In the genomic region with DNA sequence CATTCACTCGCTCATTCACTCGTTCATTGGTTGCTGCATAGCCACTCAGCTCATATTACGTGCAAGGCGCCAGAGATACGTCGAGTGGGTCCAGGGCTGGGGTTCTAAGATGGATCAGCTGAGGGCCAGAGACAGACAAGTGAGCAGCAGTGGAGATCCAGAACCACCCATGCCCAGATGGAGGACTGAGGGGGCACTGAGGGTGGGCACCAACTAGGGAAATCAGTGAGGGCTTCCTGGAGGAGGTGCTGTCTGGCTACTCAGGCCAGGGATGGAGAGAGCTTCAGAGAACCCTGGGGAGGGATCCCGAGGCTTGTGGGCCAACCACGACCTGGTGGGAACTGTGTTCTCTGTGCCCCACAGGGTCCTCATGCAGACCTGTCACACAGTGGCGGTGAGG, we compare ENCODE assay signal across 31 cellular contexts. TPM values are rescaled to one million over a fixed set of nuclear protein-coding genes. Genes with fewer than 3 reads are reported as not detected.
"Had no signal": no experiment of that assay in that cellular context is flagged by ENCODE, and none has a peak within 500 bp of the region (broad histone marks: within the 10 kb centered on the region; RNA-seq: fewer than 3 reads in every experiment).

No MANE protein-coding gene starts in this region.

- H3K27ac ChIP-seq: brain microvascular endothelial cell, vagina had no signal

- H3K36me3 ChIP-seq: brain microvascular endothelial cell, vagina had no signal

- H3K4me1 ChIP-seq: vagina had no signal

- H3K27me3 ChIP-seq: brain microvascular endothelial cell, vagina had no signal

- H3K36me3 Mint-ChIP-seq: naive thymus-derived CD4-positive, alpha-beta T cell; type B pancreatic cell; WTC11 had no signal

- H3K9me3 ChIP-seq: vagina had no signal

- DNase-seq: activated CD4-positive, alpha-beta memory T cell treated with anti-CD3 and anti-CD28 coated beads, Interleukin-2, amount 10 ng/mL, durations not matched to agents 7 days and 5 days; activated CD4-positive, alpha-beta T cell treated with anti-CD3 and anti-CD28 coated beads for 1 hour; activated CD4-positive, alpha-beta T cell treated with anti-CD3 and anti-CD28 coated beads, Interleukin-2, amount 10 ng/mL, durations not matched to agents 7 days and 5 days; activated CD8-positive, alpha-beta memory T cell treated with anti-CD3 and anti-CD28 coated beads, Interleukin-2, amount 50 U/mL, for 48 hours; activated gamma-delta T cell treated with Interleukin-2 at 50 U/mL for 16 hours; activated naive CD4-positive, alpha-beta T cell treated with anti-CD3 and anti-CD28 coated beads, Interleukin-2, amount 50 U/mL, for 16 hours; activated T-cell treated with anti-CD3 and anti-CD28 coated beads, Interleukin-2, amount 50 U/mL, for 24 hours; amniotic stem cell; brain microvascular endothelial cell; caudate nucleus; cortex of kidney; effector memory CD8-positive, alpha-beta T cell; foreskin fibroblast; head of caudate nucleus; hippocampal formation; left cardiac atrium; mammary epithelial cell; naive thymus-derived CD4-positive, alpha-beta T cell; stimulated activated CD4-positive, alpha-beta T cell treated with anti-CD3 and anti-CD28 coated beads, Interleukin-12 subunit alpha, Interleukin-12 subunit beta, amount 100 ng/mL, for 4 hours; stimulated activated CD4-positive, alpha-beta T cell treated with anti-CD3 and anti-CD28 coated beads, Interleukin-4, amount 100 ng/mL, for 1 hour; substantia nigra had no signal

- H3K9me3 Mint-ChIP-seq: activated CD4-positive, alpha-beta memory T cell treated with anti-CD3 and anti-CD28 coated beads, Interleukin-2, amount 10 ng/mL, durations not matched to agents 7 days and 5 days; activated CD4-positive, alpha-beta T cell treated with anti-CD3 and anti-CD28 coated beads, Interleukin-2, amount 10 ng/mL, durations not matched to agents 7 days and 5 days; activated T-cell treated with anti-CD3 and anti-CD28 coated beads, Interleukin-2, amount 50 U/mL, for 24 hours; effector memory CD8-positive, alpha-beta T cell; stimulated activated naive CD8-positive, alpha-beta T cell treated with anti-CD3 and anti-CD28 coated beads, Interleukin-15, Interleukin-2, amounts not matched to agents 100 ng/mL and 50 ng/mL, for 24 hours; type B pancreatic cell; WTC11 had no signal

- H3K4me3 ChIP-seq: skin epidermis, vagina had no signal

- H3K27ac Mint-ChIP-seq: activated CD4-positive, alpha-beta memory T cell treated with anti-CD3 and anti-CD28 coated beads, Interleukin-2, amount 10 ng/mL, durations not matched to agents 7 days and 5 days; activated T-cell treated with anti-CD3 and anti-CD28 coated beads, Interleukin-2, amount 50 U/mL, for 24 hours; effector memory CD8-positive, alpha-beta T cell; naive thymus-derived CD4-positive, alpha-beta T cell; stimulated activated naive CD8-positive, alpha-beta T cell treated with anti-CD3 and anti-CD28 coated beads, Interleukin-15, Interleukin-2, amounts not matched to agents 100 ng/mL and 50 ng/mL, for 24 hours; type B pancreatic cell; WTC11 had no signal

- H3K4me3 Mint-ChIP-seq: activated CD4-positive, alpha-beta memory T cell treated with anti-CD3 and anti-CD28 coated beads, Interleukin-2, amount 10 ng/mL, durations not matched to agents 7 days and 5 days; activated CD4-positive, alpha-beta T cell treated with anti-CD3 and anti-CD28 coated beads, Interleukin-2, amount 10 ng/mL, durations not matched to agents 7 days and 5 days; activated T-cell treated with anti-CD3 and anti-CD28 coated beads, Interleukin-2, amount 50 U/mL, for 24 hours; effector memory CD8-positive, alpha-beta T cell; naive thymus-derived CD4-positive, alpha-beta T cell; stimulated activated naive CD8-positive, alpha-beta T cell treated with anti-CD3 and anti-CD28 coated beads, Interleukin-15, Interleukin-2, amounts not matched to agents 100 ng/mL and 50 ng/mL, for 24 hours; type B pancreatic cell; WTC11 had no signal

- ATAC-seq: effector memory CD8-positive, alpha-beta T cell; left cardiac atrium; naive thymus-derived CD4-positive, alpha-beta T cell; sciatic nerve had no signal

- H3K27me3 Mint-ChIP-seq: activated CD4-positive, alpha-beta memory T cell treated with anti-CD3 and anti-CD28 coated beads, Interleukin-2, amount 10 ng/mL, durations not matched to agents 7 days and 5 days; activated CD4-positive, alpha-beta T cell treated with anti-CD3 and anti-CD28 coated beads, Interleukin-2, amount 10 ng/mL, durations not matched to agents 7 days and 5 days; activated T-cell treated with anti-CD3 and anti-CD28 coated beads, Interleukin-2, amount 50 U/mL, for 24 hours; naive thymus-derived CD4-positive, alpha-beta T cell; stimulated activated naive CD8-positive, alpha-beta T cell treated with anti-CD3 and anti-CD28 coated beads, Interleukin-15, Interleukin-2, amounts not matched to agents 100 ng/mL and 50 ng/mL, for 24 hours had no signal

RNA-seq across cellular contexts. Expression of gene SPDEF, which starts 0.4 kb away (rescaled TPM):
- total RNA-seq: activated CD4-positive, alpha-beta memory T cell treated with anti-CD3 and anti-CD28 coated beads, Interleukin-2, amount 10 ng/mL, durations not matched to agents 7 days and 5 days; activated CD4-positive, alpha-beta T cell treated with anti-CD3 and anti-CD28 coated beads, Interleukin-2, amount 10 ng/mL, durations not matched to agents 7 days and 5 days; endothelial cell of umbilical vein; osteocyte; posterior vena cava; renal cortical epithelial cell; sciatic nerve; vagina had no signal
- polyA plus RNA-seq: endothelial cell of umbilical vein; mammary epithelial cell; naive thymus-derived CD4-positive, alpha-beta T cell had no signal
